ENCODE assay signal across 19 cellular contexts in the genomic region with DNA sequence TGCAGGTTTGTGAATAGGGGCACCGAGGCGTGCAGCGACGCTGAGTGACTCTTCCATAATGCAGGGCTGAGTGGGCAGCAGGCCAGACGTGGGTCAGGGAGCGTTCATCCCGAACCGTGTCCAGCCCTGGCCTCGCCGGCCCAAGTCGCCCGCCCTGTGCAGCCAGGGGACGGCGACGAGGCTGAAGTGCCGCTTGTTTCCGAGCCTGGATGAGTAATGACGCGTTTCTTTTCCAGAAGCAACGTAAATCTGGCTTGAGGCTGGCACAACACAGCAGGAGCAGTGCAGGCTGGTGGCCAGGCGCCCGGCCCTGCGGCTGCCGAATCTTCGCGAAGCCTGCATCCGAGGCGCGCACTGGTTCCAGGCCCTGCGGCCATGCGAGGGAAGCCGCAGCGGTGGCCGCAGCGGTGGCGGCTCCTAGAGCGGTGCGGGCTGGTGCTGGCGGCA.
DNase-seq lines count a peak whose midpoint lies in the region; ATAC-seq and FAIRE-seq lines count a peak whose summit lies in the region.
"Had no signal": no experiment of that assay in that cellular context is flagged by ENCODE, and none has a peak within 500 bp of the region (broad histone marks: within the 10 kb centered on the region; RNA-seq: fewer than 3 reads in every experiment).

No MANE protein-coding gene starts in this region.

- H3K27ac ChIP-seq in aorta (ENCODE audit: low read depth in 1 of 2, low read length in 2 of 2) = no peak overlapping the region
- H3K27ac ChIP-seq: adrenal gland, left ventricle myocardium inferior, vagina had no signal

- H3K4me3 ChIP-seq in H7 (ENCODE audit: insufficient read depth, low read depth, low read length) (no peak overlapping the region), aorta (ENCODE audit: low read length in 2 of 2) (no peak overlapping the region)
- H3K4me3 ChIP-seq: adrenal gland, left ventricle myocardium inferior, MG63, vagina had no signal

- H3K36me3 ChIP-seq in H7 (replicated peaks; ENCODE audit: control insufficient read depth, insufficient read depth, low read length) = no peaks in the 10 kb centered on the region
- no peaks in the 10 kb centered on the region for H3K36me3 ChIP-seq in aorta (ENCODE audit: control insufficient read depth in 1 of 2, insufficient read depth in 2 of 2, low read length in 1 of 2)
- H3K36me3 ChIP-seq: adrenal gland, left ventricle myocardium inferior, MG63, vagina had no signal

- no peak overlapping the region for H3K27ac Mint-ChIP-seq in T-helper 2 cell treated with Interferon-gamma antibody and Interleukin-4, amounts not matched to agents 5 μg/mL and 100 μg/mL, for 36 hours
- H3K27ac Mint-ChIP-seq: activated T-cell treated with anti-CD3 and anti-CD28 coated beads, Interleukin-2, amount 50 U/mL, for 24 hours; IgD-negative memory B cell; nephron had no signal

- H3K4me1 ChIP-seq in aorta (ENCODE audit: control insufficient read depth in 1 of 2, insufficient read depth in 2 of 2, low read length in 2 of 2) = peaks cover 4 to 5% of the 10 kb centered on the region in 2 donors
- H3K4me1 ChIP-seq: adrenal gland had no signal

- H3K36me3 Mint-ChIP-seq in T-helper 2 cell treated with Interferon-gamma antibody and Interleukin-4, amounts not matched to agents 5 μg/mL and 100 μg/mL, for 36 hours (ENCODE audit: low read depth) = no peaks in the 10 kb centered on the region
- H3K36me3 Mint-ChIP-seq: IgD-negative memory B cell had no signal

- no peaks in the 10 kb centered on the region for H3K27me3 Mint-ChIP-seq in T-helper 2 cell treated with Interferon-gamma antibody and Interleukin-4, amounts not matched to agents 5 μg/mL and 100 μg/mL, for 36 hours (ENCODE audit: low read depth)
- H3K27me3 Mint-ChIP-seq: activated T-cell treated with anti-CD3 and anti-CD28 coated beads, Interleukin-2, amount 50 U/mL, for 24 hours had no signal

- 81 to 87% methylated on average over 39 of the region's 39 CpGs for WGBS in aorta, 2 donors

- DNase-seq in H7 (peak; percentile 28), RCC 7860 (ENCODE audit: low spot score) (peak; percentile 97), kidney glomerular epithelial cell (lab: John Stamatoyannopoulos, UW) (peak; percentile 52), aorta (peak; percentile 42 to 72), superior temporal gyrus (ENCODE audit: extremely low spot score) (no peak)
- DNase-seq in T-helper 2 cell treated with Interferon-gamma antibody and Interleukin-4, amounts not matched to agents 5 μg/mL and 100 μg/mL, for 36 hours (ENCODE audit: low spot score) = no peak
- no peak for DNase-seq in stimulated activated naive CD8-positive, alpha-beta T cell treated with anti-CD3 and anti-CD28 coated beads, Interleukin-15, Interleukin-2, amounts not matched to agents 100 U/mL and 50 U/mL, for 24 hours
- DNase-seq: activated T-cell treated with anti-CD3 and anti-CD28 coated beads, Interleukin-2, amount 50 U/mL, for 24 hours; adrenal gland; left ventricle myocardium inferior; MG63; NCI-H146; NCI-H2171; NCI-H526; SHP77 treated with DMSO at 0.1 percent for 48 hours; SW 1271 had no signal

- H3K4me3 Mint-ChIP-seq in T-helper 2 cell treated with Interferon-gamma antibody and Interleukin-4, amounts not matched to agents 5 μg/mL and 100 μg/mL, for 36 hours = no peak overlapping the region
- H3K4me3 Mint-ChIP-seq: activated T-cell treated with anti-CD3 and anti-CD28 coated beads, Interleukin-2, amount 50 U/mL, for 24 hours; IgD-negative memory B cell; nephron had no signal

- H3K4me1 Mint-ChIP-seq in T-helper 2 cell treated with Interferon-gamma antibody and Interleukin-4, amounts not matched to agents 5 μg/mL and 100 μg/mL, for 36 hours (ENCODE audit: low read depth) = no peaks in the 10 kb centered on the region
- H3K4me1 Mint-ChIP-seq: IgD-negative memory B cell had no signal

- ATAC-seq in aorta (ENCODE audit: low FRiP score) = no peak
- no peak for ATAC-seq in stimulated activated naive CD8-positive, alpha-beta T cell treated with anti-CD3 and anti-CD28 coated beads, Interleukin-15, Interleukin-2, amounts not matched to agents 100 U/mL and 50 U/mL, for 24 hours

- intact Hi-C loops in aorta (cut with DNase I) = no loop called here

- FAIRE-seq in RCC 7860 (lab: Jason Lieb, UNC) = peak; percentile 98

- H3K9me3 ChIP-seq in aorta (ENCODE audit: control insufficient read depth, low read length) = no peaks in the 10 kb centered on the region
- H3K9me3 ChIP-seq: adrenal gland, MG63, vagina had no signal

- H3K27me3 ChIP-seq in H7 (ENCODE audit: control insufficient read depth, insufficient read depth, low read length) (no peaks in the 10 kb centered on the region; the same call in 1 of the 2 replicates), aorta (ENCODE audit: control insufficient read depth in 1 of 2, insufficient read depth in 2 of 2, low read length in 1 of 2) (no peaks in the 10 kb centered on the region)
- H3K27me3 ChIP-seq: adrenal gland, MG63, vagina had no signal

- H3K9me3 Mint-ChIP-seq in T-helper 2 cell treated with Interferon-gamma antibody and Interleukin-4, amounts not matched to agents 5 μg/mL and 100 μg/mL, for 36 hours = no peaks in the 10 kb centered on the region

Comparison
In these comparisons a context has a peak if more than half of its experiments do, and no peak if none do; other contexts are left out.
1. DNase-seq: peak in H7 (single experiment), RCC 7860 (single experiment), kidney glomerular epithelial cell (single experiment) and aorta (2 of 2); none in superior temporal gyrus (single experiment), T-helper 2 cell treated with Interferon-gamma antibody and Interleukin-4, amounts not matched to agents 5 μg/mL and 100 μg/mL, for 36 hours (single experiment) and stimulated activated naive CD8-positive, alpha-beta T cell treated with anti-CD3 and anti-CD28 coated beads, Interleukin-15, Interleukin-2, amounts not matched to agents 100 U/mL and 50 U/mL, for 24 hours (single experiment).